In the genomic region with DNA sequence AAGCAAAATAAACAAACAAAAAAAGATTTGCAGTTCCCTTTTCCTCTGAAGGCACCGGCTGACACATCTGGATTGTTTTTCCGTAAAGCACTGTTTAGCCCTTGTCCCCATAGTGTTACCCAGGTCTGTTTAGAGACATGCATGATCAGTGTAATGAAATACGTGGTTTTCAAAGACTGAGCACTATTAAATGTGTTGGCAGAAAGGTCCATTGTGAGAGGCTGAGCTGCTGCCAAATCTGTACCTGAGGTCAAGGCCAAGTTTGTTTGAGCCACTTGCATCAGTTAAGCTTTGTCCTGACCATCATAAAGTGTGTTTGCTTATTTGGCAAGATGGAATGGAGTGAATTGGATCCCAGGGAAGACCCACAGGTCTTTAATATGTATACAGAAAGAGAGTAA, we compare ENCODE assay signal across 16 cellular contexts. TPM values are rescaled to one million over a fixed set of nuclear protein-coding genes. Genes with fewer than 3 reads are reported as not detected.
DNase-seq lines count a peak whose midpoint lies in the region; ATAC-seq and TF ChIP-seq lines count a peak whose summit lies in the region.
"Had no signal": no experiment of that assay in that cellular context is flagged by ENCODE, and none has a peak within 500 bp of the region (broad histone marks: within the 10 kb centered on the region; RNA-seq: fewer than 3 reads in every experiment).

No MANE protein-coding gene starts in this region.

- H4K20me1 ChIP-seq in GM23248 (ENCODE audit: insufficient read depth): no peaks in the 10 kb centered on the region

- TF ChIP-seq POLR2A in gastrocnemius medialis (IDR thresholded peaks at IDR 0.05): no peak

- peaks cover 38% of the 10 kb centered on the region for H3F3A ChIP-seq in GM23248 (ENCODE audit: insufficient read depth)

- H3K4me3 Mint-ChIP-seq in naive thymus-derived CD8-positive, alpha-beta T cell: no peak overlapping the region
- H3K4me3 Mint-ChIP-seq in T-helper 2 cell treated with Interferon-gamma antibody and Interleukin-4, amounts not matched to agents 5 μg/mL and 100 μg/mL, for 36 hours: no peak overlapping the region
- H3K4me3 Mint-ChIP-seq: activated naive CD4-positive, alpha-beta T cell treated with anti-CD3 and anti-CD28 coated beads, Interleukin-2, amount 50 U/mL, for 24 hours; natural killer cell; T-helper 17 cell had no signal

- peak overlapping the region; percentile 87; the same call in 1 of the 2 replicates for H3K9ac ChIP-seq in GM23248

- no peaks in the 10 kb centered on the region for H3K27me3 Mint-ChIP-seq in naive thymus-derived CD8-positive, alpha-beta T cell
- H3K27me3 Mint-ChIP-seq in T-helper 2 cell treated with Interferon-gamma antibody and Interleukin-4, amounts not matched to agents 5 μg/mL and 100 μg/mL, for 36 hours (ENCODE audit: low read depth): no peaks in the 10 kb centered on the region
- H3K27me3 Mint-ChIP-seq: activated naive CD4-positive, alpha-beta T cell treated with anti-CD3 and anti-CD28 coated beads, Interleukin-2, amount 50 U/mL, for 24 hours; T-helper 17 cell had no signal

- peak overlapping the region in 1 of 10 donors; percentile 6 for H3K27ac Mint-ChIP-seq in naive thymus-derived CD8-positive, alpha-beta T cell
- H3K27ac Mint-ChIP-seq in T-helper 2 cell treated with Interferon-gamma antibody and Interleukin-4, amounts not matched to agents 5 μg/mL and 100 μg/mL, for 36 hours: no peak overlapping the region

- peak; percentile 73 for ATAC-seq in left lobe of liver
- no peak for ATAC-seq in gastrocnemius medialis
- no peak for ATAC-seq in naive thymus-derived CD8-positive, alpha-beta T cell
- ATAC-seq: natural killer cell, T-helper 17 cell had no signal

- TF ChIP-seq CTCF in gastrocnemius medialis (IDR thresholded peaks at IDR 0.05 in 4 of 5, conservative IDR thresholded peaks at IDR 0.05 in 1 of 5): no peak

- H2AFZ ChIP-seq in GM23248: no peak overlapping the region

- POLR2A ChIA-PET in naive thymus-derived CD8-positive, alpha-beta T cell (lab: Charles Lee): interaction anchor here (0.6 kb wide), 1 partner anchor 1930 kb away, joined by 4 read pairs; no protein-coding TSS in a partner anchor

- no peaks in the 10 kb centered on the region for H3K4me1 Mint-ChIP-seq in naive thymus-derived CD8-positive, alpha-beta T cell
- H3K4me1 Mint-ChIP-seq in T-helper 2 cell treated with Interferon-gamma antibody and Interleukin-4, amounts not matched to agents 5 μg/mL and 100 μg/mL, for 36 hours (ENCODE audit: low read depth): no peaks in the 10 kb centered on the region
- H3K4me1 Mint-ChIP-seq: activated naive CD4-positive, alpha-beta T cell treated with anti-CD3 and anti-CD28 coated beads, Interleukin-2, amount 50 U/mL, for 24 hours; natural killer cell had no signal

- peaks cover 7 to 49% (median 19%) of the 10 kb centered on the region in 3 donors for H3K36me3 Mint-ChIP-seq in naive thymus-derived CD8-positive, alpha-beta T cell
- peaks cover 51% of the 10 kb centered on the region for H3K36me3 Mint-ChIP-seq in T-helper 2 cell treated with Interferon-gamma antibody and Interleukin-4, amounts not matched to agents 5 μg/mL and 100 μg/mL, for 36 hours (ENCODE audit: low read depth)

- H3K27ac ChIP-seq in GM23248 (peak overlapping the region; percentile 97), gastrocnemius medialis (peak overlapping the region; percentile 64 to 74 (median 68))

- WGBS in GM23248 (ENCODE audit: low coverage in 1 of 2, low lambda C conversion rate in 2 of 2, missing lambda C conversion rate in 2 of 2), 2 experiments: 70 to 74% methylated on average over 3 of the region's 3 CpGs

- no peaks in the 10 kb centered on the region for H3K9me2 ChIP-seq in GM23248 (ENCODE audit: insufficient read depth)

- peaks cover 29% of the 10 kb centered on the region for H3K4me1 ChIP-seq in GM23248 (ENCODE audit: insufficient read depth)
- peaks cover 11% of the 10 kb centered on the region in 2 donors for H3K4me1 ChIP-seq in gastrocnemius medialis
- H3K4me1 ChIP-seq: prostate gland had no signal

- intact Hi-C loops in gastrocnemius medialis (cut with DNase I; ENCODE audit: low total_unique reads): no loop called here

- no peaks in the 10 kb centered on the region for H3K79me2 ChIP-seq in GM23248 (ENCODE audit: insufficient read depth)

- H3K4me3 ChIP-seq in GM23248: no peak overlapping the region
- H3K4me3 ChIP-seq in gastrocnemius medialis: no peak overlapping the region
- H3K4me3 ChIP-seq: HAP-1, prostate gland had no signal

- DNase-seq in GM23248: no peak
- peak; percentile 71 for DNase-seq in NCI-H2196 (lab: John Stamatoyannopoulos, UW; ENCODE audit: unreplicated experiment)
- no peak for DNase-seq in left lobe of liver (ENCODE audit: low spot score)
- DNase-seq in gastrocnemius medialis: no peak
- no peak for DNase-seq in naive thymus-derived CD8-positive, alpha-beta T cell
- DNase-seq in cerebellar nuclear complex (lab: John Stamatoyannopoulos, UW): no peak
- DNase-seq in T-helper 2 cell treated with Interferon-gamma antibody and Interleukin-4, amounts not matched to agents 5 μg/mL and 100 μg/mL, for 36 hours (ENCODE audit: low spot score): no peak
- DNase-seq: activated CD4-positive, alpha-beta T cell treated with anti-CD3 and anti-CD28 coated beads for 1 hour; effector CD8-positive, alpha-beta T cell; natural killer cell; NCI-H146; NCI-H345; T-helper 17 cell had no signal

- no peaks in the 10 kb centered on the region for H3K27me3 ChIP-seq in GM23248 (replicated peaks; ENCODE audit: insufficient read depth)
- no peaks in the 10 kb centered on the region for H3K27me3 ChIP-seq in gastrocnemius medialis

- no peaks in the 10 kb centered on the region for H3K9me3 ChIP-seq in GM23248 (ENCODE audit: low read depth)
- no peaks in the 10 kb centered on the region for H3K9me3 ChIP-seq in gastrocnemius medialis
- H3K9me3 ChIP-seq: HAP-1, prostate gland had no signal

- no peaks in the 10 kb centered on the region for H3K9me3 Mint-ChIP-seq in naive thymus-derived CD8-positive, alpha-beta T cell
- H3K9me3 Mint-ChIP-seq in T-helper 2 cell treated with Interferon-gamma antibody and Interleukin-4, amounts not matched to agents 5 μg/mL and 100 μg/mL, for 36 hours: no peaks in the 10 kb centered on the region
- H3K9me3 Mint-ChIP-seq: activated naive CD4-positive, alpha-beta T cell treated with anti-CD3 and anti-CD28 coated beads, Interleukin-2, amount 50 U/mL, for 24 hours; natural killer cell had no signal

- H3K4me2 ChIP-seq in GM23248 (ENCODE audit: unreplicated experiment): peak overlapping the region; percentile 56

- H3K36me3 ChIP-seq in GM23248 (ENCODE audit: low read depth): peaks cover 38% of the 10 kb centered on the region
- H3K36me3 ChIP-seq in gastrocnemius medialis: peaks cover 0 to 70% of the 10 kb centered on the region in 2 donors

- in situ Hi-C loops in GM23248 (cut with MboI): loop anchor here (25.0 kb wide), 2 partner anchors 385 to 1010 kb away; no protein-coding TSS in a partner anchor
- in situ Hi-C loops in gastrocnemius medialis (cut with MboI; ENCODE audit: low sequenced_read_pairs in 4 of 4): loop anchor here in 3 of 4 donors (25.0 kb wide), 1 partner anchor 1010 kb away; no protein-coding TSS in a partner anchor

RNA-seq across cellular contexts. Expression of a gene that starts 26.3 kb away (rescaled TPM):
- 20.2 and 24.4 TPM in 2 replicates for total RNA-seq in GM23248 (2014; rRNA removed; shearing (Covaris generic))
- 29.9 and 32.3 TPM in 2 replicates for polyA plus RNA-seq in GM23248 (2016; fragmentation: Nextera tagmentation; extraction: Ambion mirVana)
- 16.1 TPM for total RNA-seq in left lobe of liver
- 10 to 100 TPM; 18.3 to 22.2 (median 20.4) TPM for total RNA-seq in gastrocnemius medialis
- 10 to 100 TPM; 58.2 to 66.4 TPM for total RNA-seq in naive thymus-derived CD8-positive, alpha-beta T cell
- 10 to 100 TPM; 53.2 to 66.8 (median 53.7) TPM for polyA plus RNA-seq in naive thymus-derived CD8-positive, alpha-beta T cell

RNA-seq across cellular contexts. Expression of a gene that starts 31.3 kb away (rescaled TPM):
- 673 and 744 TPM in 2 replicates for total RNA-seq in GM23248 (2014; rRNA removed; shearing (Covaris generic))
- polyA plus RNA-seq in GM23248 (2016; fragmentation: Nextera tagmentation; extraction: Ambion mirVana): 875 and 882 TPM in 2 replicates
- total RNA-seq in left lobe of liver (318 TPM), gastrocnemius medialis (100 to 1,000 TPM; 397 to 521 (median 465) TPM)
- total RNA-seq in naive thymus-derived CD8-positive, alpha-beta T cell: 100 to 1,000 TPM; 631 to 638 TPM
- 100 to 1,000 TPM; 315 to 425 (median 340) TPM for polyA plus RNA-seq in naive thymus-derived CD8-positive, alpha-beta T cell
